Comparison of ENCODE assay signal across 14 cellular contexts in genomic region chr9:105554042-105554441, GRCh38.
"Had no signal": no experiment of that assay in that cellular context is flagged by ENCODE, and none has a peak within 500 bp of the region (broad histone marks: within the 10 kb centered on the region; RNA-seq: fewer than 3 reads in every experiment).

No MANE protein-coding gene starts in this region.

- H3K36me3 ChIP-seq: prostate gland had no signal

- H3K4me3 ChIP-seq: hepatocyte, prostate gland had no signal

- H3K9me3 Mint-ChIP-seq: activated naive CD8-positive, alpha-beta T cell treated with anti-CD3 and anti-CD28 coated beads for 36 hours; activated T-cell treated with anti-CD3 and anti-CD28 coated beads, Interleukin-2, amount 50 U/mL, for 4 hours; naive thymus-derived CD4-positive, alpha-beta T cell; type B pancreatic cell had no signal

- H2AFZ ChIP-seq: hepatocyte had no signal

- H3K27me3 ChIP-seq: hepatocyte had no signal

- H3K4me3 Mint-ChIP-seq: activated CD8-positive, alpha-beta memory T cell treated with anti-CD3 and anti-CD28 coated beads, Interleukin-2, amount 10 ng/mL, durations not matched to agents 7 days and 5 days; activated naive CD8-positive, alpha-beta T cell treated with anti-CD3 and anti-CD28 coated beads for 36 hours; activated T-cell treated with anti-CD3 and anti-CD28 coated beads, Interleukin-2, amount 50 U/mL, for 4 hours; naive thymus-derived CD4-positive, alpha-beta T cell; type B pancreatic cell had no signal

- ATAC-seq: activated CD8-positive, alpha-beta memory T cell treated with anti-CD3 and anti-CD28 coated beads, Interleukin-2, amount 10 ng/mL, durations not matched to agents 7 days and 5 days; activated T-cell treated with anti-CD3 and anti-CD28 coated beads, Interleukin-2, amount 50 U/mL, for 4 hours; naive thymus-derived CD4-positive, alpha-beta T cell; sciatic nerve had no signal

- H3K9me3 ChIP-seq: prostate gland had no signal

- H3K27ac ChIP-seq: hepatocyte, prostate gland had no signal

- H3K27ac Mint-ChIP-seq: activated CD8-positive, alpha-beta memory T cell treated with anti-CD3 and anti-CD28 coated beads, Interleukin-2, amount 10 ng/mL, durations not matched to agents 7 days and 5 days; activated naive CD8-positive, alpha-beta T cell treated with anti-CD3 and anti-CD28 coated beads for 36 hours; naive thymus-derived CD4-positive, alpha-beta T cell; type B pancreatic cell had no signal

- H3K4me1 ChIP-seq: prostate gland had no signal

- H3K27me3 Mint-ChIP-seq: activated CD8-positive, alpha-beta memory T cell treated with anti-CD3 and anti-CD28 coated beads, Interleukin-2, amount 10 ng/mL, durations not matched to agents 7 days and 5 days; activated naive CD8-positive, alpha-beta T cell treated with anti-CD3 and anti-CD28 coated beads for 36 hours; naive thymus-derived CD4-positive, alpha-beta T cell; type B pancreatic cell had no signal

- H3K4me2 ChIP-seq: hepatocyte had no signal

- DNase-seq: activated CD4-positive, alpha-beta T cell treated with anti-CD3 and anti-CD28 coated beads, Interleukin-2, amount 50 U/mL, for 48 hours; activated CD4-positive, CD25-positive, alpha-beta regulatory T cell treated with anti-CD3 and anti-CD28 coated beads, Interleukin-2, amount 50 U/mL, for 72 hours; activated CD8-positive, alpha-beta memory T cell treated with anti-CD3 and anti-CD28 coated beads, Interleukin-2, amount 10 ng/mL, durations not matched to agents 7 days and 5 days; activated gamma-delta T cell treated with Interleukin-2 at 50 U/mL for 16 hours; activated naive CD8-positive, alpha-beta T cell treated with anti-CD3 and anti-CD28 coated beads for 36 hours; activated T-cell treated with anti-CD3 and anti-CD28 coated beads, Interleukin-2, amount 50 U/mL, for 4 hours; mammary epithelial cell; naive thymus-derived CD4-positive, alpha-beta T cell; stimulated activated CD4-positive, alpha-beta T cell treated with anti-CD3 and anti-CD28 coated beads, Interleukin-12 subunit alpha, Interleukin-12 subunit beta, amount 100 ng/mL, for 4 hours; stimulated activated naive CD4-positive, alpha-beta T cell treated with Interleukin-2 at 50 U/mL for 16 hours had no signal
